8 cellular contexts compared by ENCODE assay signal in genomic region chr6:109349419-109349987, GRCh38. TPM values are rescaled to one million over a fixed set of nuclear protein-coding genes. Genes with fewer than 3 reads are reported as not detected.
DNase-seq lines count a peak whose midpoint lies in the region; ATAC-seq, FAIRE-seq and TF ChIP-seq lines count a peak whose summit lies in the region.
"Had no signal": no experiment of that assay in that cellular context is flagged by ENCODE, and none has a peak within 500 bp of the region (broad histone marks: within the 10 kb centered on the region; RNA-seq: fewer than 3 reads in every experiment).

No MANE protein-coding gene starts in this region.

- peak overlapping the region; percentile 69 to 86 (median 83) for H3K27ac ChIP-seq in transverse colon

- ATAC-seq in SK-N-SH treated with all-trans-retinoic acid at 6 μM for 48 hours: peak; percentile 53
- ATAC-seq in HG03342 (IDR thresholded peaks at IDR 0.05; ENCODE audit: unreplicated experiment): no peak
- ATAC-seq in HG02885 (IDR thresholded peaks at IDR 0.05; ENCODE audit: poor library complexity, unreplicated experiment): no peak

- TF ChIP-seq EP300 in transverse colon (IDR thresholded peaks at IDR 0.05; ENCODE audit: low read depth): no peak

- no peaks in the 10 kb centered on the region for H3K36me3 ChIP-seq in transverse colon

- no peak for TF ChIP-seq CTCF in transverse colon (IDR thresholded peaks at IDR 0.05)

- 49 to 60% methylated on average over 1 to 3 of the region's 3 CpGs for WGBS in transverse colon (ENCODE audit: low coverage in 1 of 2), 2 donors

- intact Hi-C loops in transverse colon (cut with DNase I; ENCODE audit: low total_unique reads): no loop called here

- in situ Hi-C loops in transverse colon (cut with MboI; ENCODE audit: low pct_ligation_motif_present in 1 of 4, low pct_unique_long_range_greater_than_20kb in 1 of 4, low sequenced_read_pairs in 3 of 4): no loop called here

- TF ChIP-seq POLR2A in transverse colon (IDR thresholded peaks at IDR 0.05): peak; percentile 34

- H3K9me3 ChIP-seq in transverse colon: no peaks in the 10 kb centered on the region

- DNase-seq in Jurkat, Clone E6-1 (ENCODE audit: low read depth, low spot score): peak; percentile 30
- DNase-seq in glomerular visceral epithelial cell (ENCODE audit: extremely low spot score) (peak; percentile 28), transverse colon (peak; percentile 70), frontal cortex (ENCODE audit: low spot score in 2 of 2) (no peak)

- no peak overlapping the region for H3K4me3 ChIP-seq in Jurkat, Clone E6-1 (ENCODE audit: low read length)
- no peak overlapping the region for H3K4me3 ChIP-seq in transverse colon

- FAIRE-seq in frontal cortex (lab: Jason Lieb, UNC): no peak
- FAIRE-seq: TTC549 had no signal

- peaks cover 23 to 64% (median 49%) of the 10 kb centered on the region in 4 donors for H3K4me1 ChIP-seq in transverse colon

- H3K27me3 ChIP-seq in transverse colon: no peaks in the 10 kb centered on the region

TF ChIP-seq in SK-N-SH treated with all-trans-retinoic acid at 6 μM for 48 hours, 23 proteins besides CTCF, POLR2A, EP300 and RAD21:
- TF ChIP-seq ZNF565 (CRISPR knock-in tag; conservative IDR thresholded peaks at IDR 0.05; ENCODE audit: low read depth) (no peak), ESRRG (CRISPR knock-in tag; IDR thresholded peaks at IDR 0.05) (no peak), RARB (CRISPR knock-in tag; IDR thresholded peaks at IDR 0.05) (no peak), ISL1 (CRISPR knock-in tag; IDR thresholded peaks at IDR 0.05) (no peak), CSRNP3 (CRISPR knock-in tag; IDR thresholded peaks at IDR 0.05) (no peak), ARNTL (CRISPR knock-in tag; IDR thresholded peaks at IDR 0.05; ENCODE audit: borderline replicate concordance, low read depth) (no peak), OSR1 (CRISPR knock-in tag; IDR thresholded peaks at IDR 0.05) (no peak), TOX (CRISPR knock-in tag; IDR thresholded peaks at IDR 0.05; ENCODE audit: borderline replicate concordance) (no peak)
- TF ChIP-seq, protein P1, sequence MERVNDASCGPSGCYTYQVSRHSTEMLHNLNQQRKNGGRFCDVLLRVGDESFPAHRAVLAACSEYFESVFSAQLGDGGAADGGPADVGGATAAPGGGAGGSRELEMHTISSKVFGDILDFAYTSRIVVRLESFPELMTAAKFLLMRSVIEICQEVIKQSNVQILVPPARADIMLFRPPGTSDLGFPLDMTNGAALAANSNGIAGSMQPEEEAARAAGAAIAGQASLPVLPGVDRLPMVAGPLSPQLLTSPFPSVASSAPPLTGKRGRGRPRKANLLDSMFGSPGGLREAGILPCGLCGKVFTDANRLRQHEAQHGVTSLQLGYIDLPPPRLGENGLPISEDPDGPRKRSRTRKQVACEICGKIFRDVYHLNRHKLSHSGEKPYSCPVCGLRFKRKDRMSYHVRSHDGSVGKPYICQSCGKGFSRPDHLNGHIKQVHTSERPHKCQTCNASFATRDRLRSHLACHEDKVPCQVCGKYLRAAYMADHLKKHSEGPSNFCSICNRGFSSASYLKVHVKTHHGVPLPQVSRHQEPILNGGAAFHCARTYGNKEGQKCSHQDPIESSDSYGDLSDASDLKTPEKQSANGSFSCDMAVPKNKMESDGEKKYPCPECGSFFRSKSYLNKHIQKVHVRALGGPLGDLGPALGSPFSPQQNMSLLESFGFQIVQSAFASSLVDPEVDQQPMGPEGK (CRISPR knock-in tag; IDR thresholded peaks at IDR 0.05; ENCODE audit: borderline replicate concordance): no peak

RNA-seq across cellular contexts. Expression of gene CD164, which starts 32.8 kb away (rescaled TPM):
- 109 TPM for polyA plus RNA-seq in Jurkat, Clone E6-1 (2012; ENCODE audit: insufficient read depth, insufficient read length)
- total RNA-seq in transverse colon: 100 to 1,000 TPM; 109 to 448 (median 313) TPM
- 57.9 TPM for total RNA-seq in frontal cortex

Comparison
In these comparisons a context has a peak if more than half of its experiments do, and no peak if none do; other contexts are left out.
1. DNase-seq: peak in Jurkat, Clone E6-1 (single experiment), glomerular visceral epithelial cell (single experiment) and transverse colon (single experiment); none in frontal cortex (0 of 2).